1 cellular context compared by ENCODE assay signal in the genomic region with DNA sequence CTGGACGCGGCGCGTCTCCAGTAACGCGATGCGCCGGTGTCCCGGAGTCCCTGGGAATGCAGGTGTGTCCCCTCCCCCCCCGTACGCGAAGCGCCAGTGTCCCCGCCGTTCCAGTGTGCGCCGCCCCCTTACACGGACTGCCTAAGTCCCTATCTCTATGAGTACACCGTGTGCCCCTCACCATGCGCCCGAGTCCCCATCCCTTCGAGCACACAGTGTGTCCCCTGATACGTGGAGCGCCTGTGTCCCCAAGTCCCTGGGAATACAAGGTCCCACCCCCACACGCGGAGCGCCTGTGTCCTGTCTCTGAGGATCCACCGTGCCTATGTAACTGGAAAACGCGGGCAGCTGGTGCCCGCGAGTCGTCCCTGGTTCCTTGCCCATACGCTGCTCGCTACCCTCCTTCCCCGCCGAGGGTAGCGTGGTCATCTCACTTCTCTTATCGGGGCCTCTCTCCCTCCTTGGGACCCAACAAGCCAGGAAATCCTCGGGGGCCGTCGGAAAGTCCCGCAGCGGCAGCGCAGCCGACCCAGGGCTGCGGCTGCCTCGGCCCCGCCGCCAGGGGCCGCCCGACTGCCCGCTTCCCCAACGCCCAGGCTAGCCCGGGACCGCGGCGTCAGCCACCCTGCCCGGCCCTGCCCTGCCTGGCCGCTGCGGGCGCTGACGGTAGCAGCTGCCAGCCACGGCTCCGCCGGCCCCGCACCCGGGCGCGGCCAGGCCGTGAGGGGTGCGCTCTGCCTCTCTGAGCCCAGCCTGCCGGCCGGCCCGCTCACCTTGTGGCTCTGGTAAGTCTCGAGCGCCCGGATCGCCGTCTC.
TF ChIP-seq lines count a peak whose summit lies in the region.

No MANE protein-coding gene starts in this region.

TF ChIP-seq in HepG2, 621 proteins besides CTCF, POLR2A, EP300 and RAD21 (continued from another document and continues in another):
- TF ChIP-seq ZFP82 (CRISPR knock-in tag; IDR thresholded peaks at IDR 0.05; ENCODE audit: borderline replicate concordance) (no peak), FOXA3 (CRISPR knock-in tag; IDR thresholded peaks at IDR 0.05) (no peak), SMARCE1 (IDR thresholded peaks at IDR 0.05; ENCODE audit: borderline replicate concordance) (no peak), TAF1 (CRISPR knock-in tag; IDR thresholded peaks at IDR 0.05) (peak; percentile 52), ZNF629 (CRISPR knock-in tag; conservative IDR thresholded peaks at IDR 0.05) (no peak), JUNB (CRISPR knock-in tag; IDR thresholded peaks at IDR 0.05; ENCODE audit: borderline replicate concordance) (no peak), NRL (CRISPR knock-in tag; IDR thresholded peaks at IDR 0.05; ENCODE audit: borderline replicate concordance) (0 out of 2 replicates have a peak, but pooled peaks have one; percentile 21), PHF20 (CRISPR knock-in tag; IDR thresholded peaks at IDR 0.05) (0 out of 2 replicates have a peak, but pooled peaks have one; percentile 15), SOX6 (IDR thresholded peaks at IDR 0.05) (no peak), SOX6 (CRISPR knock-in tag; IDR thresholded peaks at IDR 0.05) (no peak), ZNF773 (CRISPR knock-in tag; IDR thresholded peaks at IDR 0.05; ENCODE audit: borderline replicate concordance) (peak; percentile 85; the same call in 1 of the 2 replicates), NONO (IDR thresholded peaks at IDR 0.05) (no peak), NONO (CRISPR knock-in tag; conservative IDR thresholded peaks at IDR 0.05) (peak; percentile 41), BHLHE40 (IDR thresholded peaks at IDR 0.05; ENCODE audit: low read length) (0 out of 2 replicates have a peak, but pooled peaks have one; percentile 11), SNAI1 (CRISPR knock-in tag; IDR thresholded peaks at IDR 0.05; ENCODE audit: borderline replicate concordance) (no peak), KMT2B (CRISPR knock-in tag; IDR thresholded peaks at IDR 0.05) (no peak), TEAD3 (CRISPR knock-in tag; optimal IDR thresholded peaks at IDR 0.05; ENCODE audit: borderline replicate concordance) (no peak), IKZF1 (IDR thresholded peaks at IDR 0.05) (no peak), RBFOX2 (IDR thresholded peaks at IDR 0.05; ENCODE audit: low read depth, low read length) (no peak; the same call in 1 of the 2 replicates), ZNF205 (CRISPR knock-in tag; IDR thresholded peaks at IDR 0.05) (no peak), ZNF549 (CRISPR knock-in tag; IDR thresholded peaks at IDR 0.05) (no peak), ZNF776 (CRISPR knock-in tag; IDR thresholded peaks at IDR 0.05) (0 out of 2 replicates have a peak, but pooled peaks have one; percentile 15), PHB2 (IDR thresholded peaks at IDR 0.05; ENCODE audit: partially characterized antibody) (no peak)
- TF ChIP-seq, protein P1, sequence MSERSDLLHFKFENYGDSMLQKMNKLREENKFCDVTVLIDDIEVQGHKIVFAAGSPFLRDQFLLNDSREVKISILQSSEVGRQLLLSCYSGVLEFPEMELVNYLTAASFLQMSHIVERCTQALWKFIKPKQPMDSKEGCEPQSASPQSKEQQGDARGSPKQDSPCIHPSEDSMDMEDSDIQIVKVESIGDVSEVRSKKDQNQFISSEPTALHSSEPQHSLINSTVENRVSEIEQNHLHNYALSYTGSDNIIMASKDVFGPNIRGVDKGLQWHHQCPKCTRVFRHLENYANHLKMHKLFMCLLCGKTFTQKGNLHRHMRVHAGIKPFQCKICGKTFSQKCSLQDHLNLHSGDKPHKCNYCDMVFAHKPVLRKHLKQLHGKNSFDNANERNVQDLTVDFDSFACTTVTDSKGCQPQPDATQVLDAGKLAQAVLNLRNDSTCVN (CRISPR knock-in tag; IDR thresholded peaks at IDR 0.05; ENCODE audit: borderline replicate concordance): no peak
- TF ChIP-seq, protein P2, sequence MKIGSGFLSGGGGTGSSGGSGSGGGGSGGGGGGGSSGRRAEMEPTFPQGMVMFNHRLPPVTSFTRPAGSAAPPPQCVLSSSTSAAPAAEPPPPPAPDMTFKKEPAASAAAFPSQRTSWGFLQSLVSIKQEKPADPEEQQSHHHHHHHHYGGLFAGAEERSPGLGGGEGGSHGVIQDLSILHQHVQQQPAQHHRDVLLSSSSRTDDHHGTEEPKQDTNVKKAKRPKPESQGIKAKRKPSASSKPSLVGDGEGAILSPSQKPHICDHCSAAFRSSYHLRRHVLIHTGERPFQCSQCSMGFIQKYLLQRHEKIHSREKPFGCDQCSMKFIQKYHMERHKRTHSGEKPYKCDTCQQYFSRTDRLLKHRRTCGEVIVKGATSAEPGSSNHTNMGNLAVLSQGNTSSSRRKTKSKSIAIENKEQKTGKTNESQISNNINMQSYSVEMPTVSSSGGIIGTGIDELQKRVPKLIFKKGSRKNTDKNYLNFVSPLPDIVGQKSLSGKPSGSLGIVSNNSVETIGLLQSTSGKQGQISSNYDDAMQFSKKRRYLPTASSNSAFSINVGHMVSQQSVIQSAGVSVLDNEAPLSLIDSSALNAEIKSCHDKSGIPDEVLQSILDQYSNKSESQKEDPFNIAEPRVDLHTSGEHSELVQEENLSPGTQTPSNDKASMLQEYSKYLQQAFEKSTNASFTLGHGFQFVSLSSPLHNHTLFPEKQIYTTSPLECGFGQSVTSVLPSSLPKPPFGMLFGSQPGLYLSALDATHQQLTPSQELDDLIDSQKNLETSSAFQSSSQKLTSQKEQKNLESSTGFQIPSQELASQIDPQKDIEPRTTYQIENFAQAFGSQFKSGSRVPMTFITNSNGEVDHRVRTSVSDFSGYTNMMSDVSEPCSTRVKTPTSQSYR (CRISPR knock-in tag; IDR thresholded peaks at IDR 0.05; ENCODE audit: borderline replicate concordance): peak; percentile 56; the same call in 1 of the 2 replicates
- TF ChIP-seq, protein P3, sequence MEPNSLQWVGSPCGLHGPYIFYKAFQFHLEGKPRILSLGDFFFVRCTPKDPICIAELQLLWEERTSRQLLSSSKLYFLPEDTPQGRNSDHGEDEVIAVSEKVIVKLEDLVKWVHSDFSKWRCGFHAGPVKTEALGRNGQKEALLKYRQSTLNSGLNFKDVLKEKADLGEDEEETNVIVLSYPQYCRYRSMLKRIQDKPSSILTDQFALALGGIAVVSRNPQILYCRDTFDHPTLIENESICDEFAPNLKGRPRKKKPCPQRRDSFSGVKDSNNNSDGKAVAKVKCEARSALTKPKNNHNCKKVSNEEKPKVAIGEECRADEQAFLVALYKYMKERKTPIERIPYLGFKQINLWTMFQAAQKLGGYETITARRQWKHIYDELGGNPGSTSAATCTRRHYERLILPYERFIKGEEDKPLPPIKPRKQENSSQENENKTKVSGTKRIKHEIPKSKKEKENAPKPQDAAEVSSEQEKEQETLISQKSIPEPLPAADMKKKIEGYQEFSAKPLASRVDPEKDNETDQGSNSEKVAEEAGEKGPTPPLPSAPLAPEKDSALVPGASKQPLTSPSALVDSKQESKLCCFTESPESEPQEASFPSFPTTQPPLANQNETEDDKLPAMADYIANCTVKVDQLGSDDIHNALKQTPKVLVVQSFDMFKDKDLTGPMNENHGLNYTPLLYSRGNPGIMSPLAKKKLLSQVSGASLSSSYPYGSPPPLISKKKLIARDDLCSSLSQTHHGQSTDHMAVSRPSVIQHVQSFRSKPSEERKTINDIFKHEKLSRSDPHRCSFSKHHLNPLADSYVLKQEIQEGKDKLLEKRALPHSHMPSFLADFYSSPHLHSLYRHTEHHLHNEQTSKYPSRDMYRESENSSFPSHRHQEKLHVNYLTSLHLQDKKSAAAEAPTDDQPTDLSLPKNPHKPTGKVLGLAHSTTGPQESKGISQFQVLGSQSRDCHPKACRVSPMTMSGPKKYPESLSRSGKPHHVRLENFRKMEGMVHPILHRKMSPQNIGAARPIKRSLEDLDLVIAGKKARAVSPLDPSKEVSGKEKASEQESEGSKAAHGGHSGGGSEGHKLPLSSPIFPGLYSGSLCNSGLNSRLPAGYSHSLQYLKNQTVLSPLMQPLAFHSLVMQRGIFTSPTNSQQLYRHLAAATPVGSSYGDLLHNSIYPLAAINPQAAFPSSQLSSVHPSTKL (CRISPR knock-in tag; IDR thresholded peaks at IDR 0.05): no peak
- TF ChIP-seq, protein P4, sequence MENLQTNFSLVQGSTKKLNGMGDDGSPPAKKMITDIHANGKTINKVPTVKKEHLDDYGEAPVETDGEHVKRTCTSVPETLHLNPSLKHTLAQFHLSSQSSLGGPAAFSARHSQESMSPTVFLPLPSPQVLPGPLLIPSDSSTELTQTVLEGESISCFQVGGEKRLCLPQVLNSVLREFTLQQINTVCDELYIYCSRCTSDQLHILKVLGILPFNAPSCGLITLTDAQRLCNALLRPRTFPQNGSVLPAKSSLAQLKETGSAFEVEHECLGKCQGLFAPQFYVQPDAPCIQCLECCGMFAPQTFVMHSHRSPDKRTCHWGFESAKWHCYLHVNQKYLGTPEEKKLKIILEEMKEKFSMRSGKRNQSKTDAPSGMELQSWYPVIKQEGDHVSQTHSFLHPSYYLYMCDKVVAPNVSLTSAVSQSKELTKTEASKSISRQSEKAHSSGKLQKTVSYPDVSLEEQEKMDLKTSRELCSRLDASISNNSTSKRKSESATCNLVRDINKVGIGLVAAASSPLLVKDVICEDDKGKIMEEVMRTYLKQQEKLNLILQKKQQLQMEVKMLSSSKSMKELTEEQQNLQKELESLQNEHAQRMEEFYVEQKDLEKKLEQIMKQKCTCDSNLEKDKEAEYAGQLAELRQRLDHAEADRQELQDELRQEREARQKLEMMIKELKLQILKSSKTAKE (CRISPR knock-in tag; IDR thresholded peaks at IDR 0.05; ENCODE audit: borderline replicate concordance): no peak
- TF ChIP-seq, protein P5, sequence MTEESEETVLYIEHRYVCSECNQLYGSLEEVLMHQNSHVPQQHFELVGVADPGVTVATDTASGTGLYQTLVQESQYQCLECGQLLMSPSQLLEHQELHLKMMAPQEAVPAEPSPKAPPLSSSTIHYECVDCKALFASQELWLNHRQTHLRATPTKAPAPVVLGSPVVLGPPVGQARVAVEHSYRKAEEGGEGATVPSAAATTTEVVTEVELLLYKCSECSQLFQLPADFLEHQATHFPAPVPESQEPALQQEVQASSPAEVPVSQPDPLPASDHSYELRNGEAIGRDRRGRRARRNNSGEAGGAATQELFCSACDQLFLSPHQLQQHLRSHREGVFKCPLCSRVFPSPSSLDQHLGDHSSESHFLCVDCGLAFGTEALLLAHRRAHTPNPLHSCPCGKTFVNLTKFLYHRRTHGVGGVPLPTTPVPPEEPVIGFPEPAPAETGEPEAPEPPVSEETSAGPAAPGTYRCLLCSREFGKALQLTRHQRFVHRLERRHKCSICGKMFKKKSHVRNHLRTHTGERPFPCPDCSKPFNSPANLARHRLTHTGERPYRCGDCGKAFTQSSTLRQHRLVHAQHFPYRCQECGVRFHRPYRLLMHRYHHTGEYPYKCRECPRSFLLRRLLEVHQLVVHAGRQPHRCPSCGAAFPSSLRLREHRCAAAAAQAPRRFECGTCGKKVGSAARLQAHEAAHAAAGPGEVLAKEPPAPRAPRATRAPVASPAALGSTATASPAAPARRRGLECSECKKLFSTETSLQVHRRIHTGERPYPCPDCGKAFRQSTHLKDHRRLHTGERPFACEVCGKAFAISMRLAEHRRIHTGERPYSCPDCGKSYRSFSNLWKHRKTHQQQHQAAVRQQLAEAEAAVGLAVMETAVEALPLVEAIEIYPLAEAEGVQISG (CRISPR knock-in tag; IDR thresholded peaks at IDR 0.05): peak; percentile 57
- TF ChIP-seq, protein P6, sequence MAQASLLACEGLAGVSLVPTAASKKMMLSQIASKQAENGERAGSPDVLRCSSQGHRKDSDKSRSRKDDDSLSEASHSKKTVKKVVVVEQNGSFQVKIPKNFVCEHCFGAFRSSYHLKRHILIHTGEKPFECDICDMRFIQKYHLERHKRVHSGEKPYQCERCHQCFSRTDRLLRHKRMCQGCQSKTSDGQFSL (CRISPR knock-in tag; IDR thresholded peaks at IDR 0.05): no peak
- TF ChIP-seq, protein P7, sequence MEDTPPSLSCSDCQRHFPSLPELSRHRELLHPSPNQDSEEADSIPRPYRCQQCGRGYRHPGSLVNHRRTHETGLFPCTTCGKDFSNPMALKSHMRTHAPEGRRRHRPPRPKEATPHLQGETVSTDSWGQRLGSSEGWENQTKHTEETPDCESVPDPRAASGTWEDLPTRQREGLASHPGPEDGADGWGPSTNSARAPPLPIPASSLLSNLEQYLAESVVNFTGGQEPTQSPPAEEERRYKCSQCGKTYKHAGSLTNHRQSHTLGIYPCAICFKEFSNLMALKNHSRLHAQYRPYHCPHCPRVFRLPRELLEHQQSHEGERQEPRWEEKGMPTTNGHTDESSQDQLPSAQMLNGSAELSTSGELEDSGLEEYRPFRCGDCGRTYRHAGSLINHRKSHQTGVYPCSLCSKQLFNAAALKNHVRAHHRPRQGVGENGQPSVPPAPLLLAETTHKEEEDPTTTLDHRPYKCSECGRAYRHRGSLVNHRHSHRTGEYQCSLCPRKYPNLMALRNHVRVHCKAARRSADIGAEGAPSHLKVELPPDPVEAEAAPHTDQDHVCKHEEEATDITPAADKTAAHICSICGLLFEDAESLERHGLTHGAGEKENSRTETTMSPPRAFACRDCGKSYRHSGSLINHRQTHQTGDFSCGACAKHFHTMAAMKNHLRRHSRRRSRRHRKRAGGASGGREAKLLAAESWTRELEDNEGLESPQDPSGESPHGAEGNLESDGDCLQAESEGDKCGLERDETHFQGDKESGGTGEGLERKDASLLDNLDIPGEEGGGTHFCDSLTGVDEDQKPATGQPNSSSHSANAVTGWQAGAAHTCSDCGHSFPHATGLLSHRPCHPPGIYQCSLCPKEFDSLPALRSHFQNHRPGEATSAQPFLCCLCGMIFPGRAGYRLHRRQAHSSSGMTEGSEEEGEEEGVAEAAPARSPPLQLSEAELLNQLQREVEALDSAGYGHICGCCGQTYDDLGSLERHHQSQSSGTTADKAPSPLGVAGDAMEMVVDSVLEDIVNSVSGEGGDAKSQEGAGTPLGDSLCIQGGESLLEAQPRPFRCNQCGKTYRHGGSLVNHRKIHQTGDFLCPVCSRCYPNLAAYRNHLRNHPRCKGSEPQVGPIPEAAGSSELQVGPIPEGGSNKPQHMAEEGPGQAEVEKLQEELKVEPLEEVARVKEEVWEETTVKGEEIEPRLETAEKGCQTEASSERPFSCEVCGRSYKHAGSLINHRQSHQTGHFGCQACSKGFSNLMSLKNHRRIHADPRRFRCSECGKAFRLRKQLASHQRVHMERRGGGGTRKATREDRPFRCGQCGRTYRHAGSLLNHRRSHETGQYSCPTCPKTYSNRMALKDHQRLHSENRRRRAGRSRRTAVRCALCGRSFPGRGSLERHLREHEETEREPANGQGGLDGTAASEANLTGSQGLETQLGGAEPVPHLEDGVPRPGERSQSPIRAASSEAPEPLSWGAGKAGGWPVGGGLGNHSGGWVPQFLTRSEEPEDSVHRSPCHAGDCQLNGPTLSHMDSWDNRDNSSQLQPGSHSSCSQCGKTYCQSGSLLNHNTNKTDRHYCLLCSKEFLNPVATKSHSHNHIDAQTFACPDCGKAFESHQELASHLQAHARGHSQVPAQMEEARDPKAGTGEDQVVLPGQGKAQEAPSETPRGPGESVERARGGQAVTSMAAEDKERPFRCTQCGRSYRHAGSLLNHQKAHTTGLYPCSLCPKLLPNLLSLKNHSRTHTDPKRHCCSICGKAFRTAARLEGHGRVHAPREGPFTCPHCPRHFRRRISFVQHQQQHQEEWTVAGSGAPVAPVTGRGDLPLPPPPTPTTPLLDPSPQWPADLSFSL (CRISPR knock-in tag; IDR thresholded peaks at IDR 0.05): no peak
